ENCODE assay signal across 9 cellular contexts in the genomic region with DNA sequence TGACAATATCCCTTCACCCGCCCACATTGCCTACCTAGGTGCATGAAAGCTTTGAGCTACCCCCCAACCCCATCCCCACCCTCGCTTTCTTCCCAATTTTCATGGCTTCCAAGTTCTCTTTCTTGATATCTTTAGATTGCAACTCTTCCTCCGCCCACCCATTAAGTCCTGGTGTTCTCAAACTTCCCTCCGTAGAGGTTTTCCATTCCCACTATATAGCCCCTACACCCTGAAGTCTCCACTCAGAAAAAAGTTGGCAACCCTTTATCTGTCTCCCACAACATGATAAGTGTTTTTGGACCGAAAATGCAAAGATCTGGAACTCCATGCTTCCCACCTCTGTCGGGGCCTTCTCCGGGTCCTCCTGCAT. TPM values are rescaled to one million over a fixed set of nuclear protein-coding genes. Genes with fewer than 3 reads are reported as not detected.
A peak's percentile ranks its signal among the peaks of the same experiment; 100 is the strongest.
DNase-seq lines count a peak whose midpoint lies in the region; ATAC-seq, FAIRE-seq and TF ChIP-seq lines count a peak whose summit lies in the region.
"Had no signal": no experiment of that assay in that cellular context is flagged by ENCODE, and none has a peak within 500 bp of the region (broad histone marks: within the 10 kb centered on the region; RNA-seq: fewer than 3 reads in every experiment).

No MANE protein-coding gene starts in this region.

- peaks cover 7% of the 10 kb centered on the region for H3K79me2 ChIP-seq in HepG2 (ENCODE audit: insufficient read depth, low read length)

- no peaks in the 10 kb centered on the region for H3K36me3 ChIP-seq in HepG2 (replicated peaks in 1 of 2; ENCODE audit: control insufficient read depth in 1 of 2, insufficient read depth in 2 of 2, low read length in 2 of 2)
- no peaks in the 10 kb centered on the region for H3K36me3 ChIP-seq in thymus (ENCODE audit: control insufficient read depth, insufficient read depth)

- peak overlapping the region; percentile 73 for H3K27ac Mint-ChIP-seq in activated CD8-positive, alpha-beta memory T cell treated with anti-CD3 and anti-CD28 coated beads, Interleukin-2, amount 10 ng/mL, durations not matched to agents 7 days and 5 days

- POLR2A ChIA-PET in HepG2 (lab: Yijun Ruan, JAX), result interaction anchor here (0.6 to 4.9 kb wide), 9 partner anchors 9 to 99 kb away, joined by 3 to 52 read pairs (median 4); partner anchors contain the start of genes C22orf15 and CHCHD10

- H3K9ac ChIP-seq in HepG2 (ENCODE audit: insufficient read depth, low read depth, low read length), result peak overlapping the region; percentile 69

- peaks cover 4% of the 10 kb centered on the region for H3K36me3 Mint-ChIP-seq in activated CD8-positive, alpha-beta memory T cell treated with anti-CD3 and anti-CD28 coated beads, Interleukin-2, amount 10 ng/mL, durations not matched to agents 7 days and 5 days

- FAIRE-seq in HepG2 (lab: Jason Lieb, UNC), result no peak

- H4K20me1 ChIP-seq in HepG2 (ENCODE audit: insufficient read depth, low read length), result no peaks in the 10 kb centered on the region

- TF ChIP-seq RAD21 in HepG2 (CRISPR knock-in tag; IDR thresholded peaks at IDR 0.05), result no peak

- peak overlapping the region; percentile 90 for H3K4me3 ChIP-seq in astrocyte of the cerebellum (ENCODE audit: low read depth, low read length)
- peak overlapping the region; percentile 78 to 92 (median 89) for H3K4me3 ChIP-seq in HepG2 (replicated peaks in 1 of 3; ENCODE audit: insufficient read depth in 1 of 3, low read depth in 2 of 3, low read length in 3 of 3)
- H3K4me3 ChIP-seq in thymus (ENCODE audit: low read length), result peak overlapping the region; percentile 84

- CTCF ChIA-PET in activated CD8-positive, alpha-beta memory T cell treated with anti-CD3 and anti-CD28 coated beads, Interleukin-2, amount 10 ng/mL, durations not matched to agents 7 days and 5 days (lab: Charles Lee), result interaction anchor here (0.8 to 2.0 kb wide), 4 partner anchors 10 to 36 kb away, joined by 3 to 7 read pairs (median 6); no protein-coding TSS in a partner anchor
- CTCF ChIA-PET in HepG2 (lab: Yijun Ruan, JAX; ENCODE audit: low intra/inter-chr PET ratio, low total read pairs), result no interaction called here

- peaks cover 21% of the 10 kb centered on the region for H3K4me1 Mint-ChIP-seq in activated CD8-positive, alpha-beta memory T cell treated with anti-CD3 and anti-CD28 coated beads, Interleukin-2, amount 10 ng/mL, durations not matched to agents 7 days and 5 days

- in situ Hi-C loops in astrocyte of the cerebellum (cut with HindIII; ENCODE audit: low sequenced_read_pairs), result no loop called here
- in situ Hi-C loops in HepG2 (cut with HindIII; ENCODE audit: extremely low pct_ligation_motif_present, low pct_unique_long_range_greater_than_20kb), result no loop called here

- TF ChIP-seq POLR2A in HepG2 (IDR thresholded peaks at IDR 0.05; ENCODE audit: insufficient read depth in 1 of 2, low read depth in 2 of 2, low read length in 2 of 2), result no peak

- no TSS peak for BruUV-seq in HepG2 (replicated peaks; lab: Mats Ljungman, UMichigan)

- TF ChIP-seq CTCF in astrocyte of the cerebellum (IDR thresholded peaks at IDR 0.05; ENCODE audit: low read depth, low read length, missing control alignments) (no peak), HepG2 (CRISPR knock-in tag; IDR thresholded peaks at IDR 0.05) (no peak)

- H3K9me3 ChIP-seq in HepG2 (ENCODE audit: low read length) (no peaks in the 10 kb centered on the region), thymus (ENCODE audit: control insufficient read depth) (no peaks in the 10 kb centered on the region)

- no peak overlapping the region for H2AFZ ChIP-seq in HepG2 (ENCODE audit: low read length)

- 25% methylated on average over 7 of the region's 7 CpGs for WGBS in HepG2 (ENCODE audit: low lambda C conversion rate)
- WGBS in thymus, result 31% methylated on average over 7 of the region's 7 CpGs

- H3K27me3 ChIP-seq in HepG2 (ENCODE audit: control insufficient read depth in 1 of 2, insufficient read depth in 2 of 2, low read length in 2 of 2) (no peaks in the 10 kb centered on the region), thymus (ENCODE audit: control insufficient read depth, insufficient read depth) (no peaks in the 10 kb centered on the region)

- no peak for ATAC-seq in activated CD8-positive, alpha-beta memory T cell treated with anti-CD3 and anti-CD28 coated beads, Interleukin-2, amount 10 ng/mL, durations not matched to agents 7 days and 5 days
- ATAC-seq in HepG2, result no peak
- ATAC-seq in GM18498 (IDR thresholded peaks at IDR 0.05; ENCODE audit: unreplicated experiment), result no peak
- ATAC-seq in HG02759 (IDR thresholded peaks at IDR 0.05; ENCODE audit: unreplicated experiment), result no peak

- H3K4me3 Mint-ChIP-seq in activated CD8-positive, alpha-beta memory T cell treated with anti-CD3 and anti-CD28 coated beads, Interleukin-2, amount 10 ng/mL, durations not matched to agents 7 days and 5 days, result peak overlapping the region; percentile 77

- peak overlapping the region; percentile 92 for H3K4me2 ChIP-seq in HepG2 (ENCODE audit: low read depth, low read length)

- H3K9me3 Mint-ChIP-seq in activated CD8-positive, alpha-beta memory T cell treated with anti-CD3 and anti-CD28 coated beads, Interleukin-2, amount 10 ng/mL, durations not matched to agents 7 days and 5 days (ENCODE audit: low read depth), result no peaks in the 10 kb centered on the region

- no peak for TF ChIP-seq EP300 in HepG2 (IDR thresholded peaks at IDR 0.05; ENCODE audit: low read depth in 2 of 2, low read length in 2 of 2)
- TF ChIP-seq EP300 in HepG2 (CRISPR knock-in tag; IDR thresholded peaks at IDR 0.05; ENCODE audit: borderline replicate concordance), result no peak

- peak overlapping the region; percentile 45 for H3K27ac ChIP-seq in HepG2 (ENCODE audit: extremely low read length, insufficient read depth, low read length)
- H3K27ac ChIP-seq in thymus (ENCODE audit: low read depth), result peak overlapping the region; percentile 68

- no peaks in the 10 kb centered on the region for H3K27me3 Mint-ChIP-seq in activated CD8-positive, alpha-beta memory T cell treated with anti-CD3 and anti-CD28 coated beads, Interleukin-2, amount 10 ng/mL, durations not matched to agents 7 days and 5 days

- peaks cover 23% of the 10 kb centered on the region for H3K4me1 ChIP-seq in HepG2 (ENCODE audit: insufficient read depth, low read length)
- peaks cover 9% of the 10 kb centered on the region for H3K4me1 ChIP-seq in thymus (ENCODE audit: control insufficient read depth, insufficient read depth, low read length)

- intact Hi-C loops in HepG2 (cut with micrococcal nuclease; ENCODE audit: unreplicated experiment), result no loop called here

- no peak for DNase-seq in activated CD8-positive, alpha-beta memory T cell treated with anti-CD3 and anti-CD28 coated beads, Interleukin-2, amount 10 ng/mL, durations not matched to agents 7 days and 5 days
- DNase-seq in activated CD8-positive, alpha-beta memory T cell treated with anti-CD3 and anti-CD28 coated beads for 24 hours, result no peak
- DNase-seq in astrocyte of the cerebellum (ENCODE audit: low read depth) (no peak), HepG2 (ENCODE audit: low spot score) (no peak)
- DNase-seq in stimulated activated CD4-positive, alpha-beta T cell treated with anti-CD3 and anti-CD28 coated beads, Interleukin-12 subunit alpha, Interleukin-12 subunit beta, amount 100 ng/mL, for 4 hours, result no peak

RNA-seq across cellular contexts. Expression of gene ZNF70, which starts 0.6 kb away (rescaled TPM):
- 1 to 10 TPM; 2.9 to 3.0 TPM for total RNA-seq in activated CD8-positive, alpha-beta memory T cell treated with anti-CD3 and anti-CD28 coated beads, Interleukin-2, amount 10 ng/mL, durations not matched to agents 7 days and 5 days
- total RNA-seq in HepG2 (2016; rRNA removed; fragmentation: Illumina TruSeq; extraction: Trizol), result 3.6 and 4.0 TPM in 2 replicates
- 0.40 and 0.53 TPM in 2 replicates for total RNA-seq in HepG2 (2016; cell fraction: cytosol; rRNA removed; fragmentation: Illumina TruSeq; extraction: Trizol; ENCODE audit: low read depth)
- 2.7 and 3.3 TPM in 2 replicates for total RNA-seq in HepG2 (2016; cell fraction: insoluble cytoplasmic fraction; rRNA removed; fragmentation: Illumina TruSeq; extraction: Trizol)
- total RNA-seq in HepG2 (2016; cell fraction: membrane; rRNA removed; fragmentation: Illumina TruSeq; extraction: Trizol), result 2.4 TPM in 2 replicates
- total RNA-seq in HepG2 (2016; cell fraction: nucleus; rRNA removed; fragmentation: Illumina TruSeq; extraction: Trizol), result 3.0 and 3.9 TPM in 2 replicates
- 0.62 and 0.93 TPM in 2 replicates for polyA plus RNA-seq in HepG2 (2011; rRNA removed)
- 0.58 and 0.73 TPM in 2 replicates for polyA plus RNA-seq in HepG2 (2011; cell fraction: cytosol; rRNA removed)
- polyA plus RNA-seq in HepG2 (2011; cell fraction: nucleus; rRNA removed), result 2.6 and 3.3 TPM in 2 replicates
- 0.81 and 1.0 TPM in 2 replicates for polyA plus RNA-seq in HepG2 (2012)
- 0.19 and 0.21 TPM in 2 replicates for polyA plus RNA-seq in HepG2 (2016; cell fraction: cytosol; fragmentation: Illumina TruSeq; extraction: Trizol; ENCODE audit: low read depth)
- 1.6 and 2.2 TPM in 2 replicates for polyA plus RNA-seq in HepG2 (2016; cell fraction: insoluble cytoplasmic fraction; fragmentation: Illumina TruSeq; extraction: Trizol; ENCODE audit: low read depth)
- 0.94 and 1.00 TPM in 2 replicates for polyA plus RNA-seq in HepG2 (2016; cell fraction: membrane; fragmentation: Illumina TruSeq; extraction: Trizol; ENCODE audit: low read depth)
- polyA plus RNA-seq in HepG2 (2016; cell fraction: nucleus; fragmentation: Illumina TruSeq; extraction: Trizol; ENCODE audit: insufficient read depth, low read depth), result 4.3 and 4.7 TPM in 2 replicates
- 1.8 and 4.3 TPM in 2 replicates for polyA minus RNA-seq in HepG2 (2011; rRNA and poly(A)+ RNA removed; ENCODE audit: low replicate concordance)
- polyA minus RNA-seq in HepG2 (2011; cell fraction: cytosol; rRNA and poly(A)+ RNA removed), result 2.0 TPM in 2 replicates
- polyA minus RNA-seq in HepG2 (2011; cell fraction: nucleus; rRNA and poly(A)+ RNA removed), result 3.4 and 3.6 TPM in 2 replicates
- 1.7 TPM for polyA plus RNA-seq in thymus

RNA-seq across cellular contexts. Expression of gene VPREB3, which starts 3.9 kb away (rescaled TPM):
- under 1 TPM in 1 of 2 experiments, not detected in 1; 0.70 TPM for total RNA-seq in activated CD8-positive, alpha-beta memory T cell treated with anti-CD3 and anti-CD28 coated beads, Interleukin-2, amount 10 ng/mL, durations not matched to agents 7 days and 5 days
- total RNA-seq in HepG2 (2016; rRNA removed; fragmentation: Illumina TruSeq; extraction: Trizol), result not detected in 2 replicates
- total RNA-seq in HepG2 (2016; cell fraction: cytosol; rRNA removed; fragmentation: Illumina TruSeq; extraction: Trizol; ENCODE audit: low read depth), result not detected in 2 replicates
- total RNA-seq in HepG2 (2016; cell fraction: insoluble cytoplasmic fraction; rRNA removed; fragmentation: Illumina TruSeq; extraction: Trizol), result not detected in 2 replicates
- not detected in 2 replicates for total RNA-seq in HepG2 (2016; cell fraction: membrane; rRNA removed; fragmentation: Illumina TruSeq; extraction: Trizol)
- total RNA-seq in HepG2 (2016; cell fraction: nucleus; rRNA removed; fragmentation: Illumina TruSeq; extraction: Trizol), result not detected in 2 replicates
- polyA plus RNA-seq in HepG2 (2011; rRNA removed) (0.22 and 0.35 TPM in 2 replicates), thymus (11.4 TPM)
- polyA plus RNA-seq in HepG2 (2011; cell fraction: cytosol; rRNA removed), result 0.14 TPM in 1 of 2 replicates, not detected in the other
- polyA plus RNA-seq in HepG2 (2011; cell fraction: nucleus; rRNA removed), result 0.57 TPM in 1 of 2 replicates, not detected in the other
- 0.30 and 0.76 TPM in 2 replicates for polyA plus RNA-seq in HepG2 (2012)
- polyA plus RNA-seq in HepG2 (2016; cell fraction: cytosol; fragmentation: Illumina TruSeq; extraction: Trizol; ENCODE audit: low read depth), result not detected in 2 replicates
- polyA plus RNA-seq in HepG2 (2016; cell fraction: insoluble cytoplasmic fraction; fragmentation: Illumina TruSeq; extraction: Trizol; ENCODE audit: low read depth), result not detected in 2 replicates
- polyA plus RNA-seq in HepG2 (2016; cell fraction: membrane; fragmentation: Illumina TruSeq; extraction: Trizol; ENCODE audit: low read depth), result not detected in 2 replicates
- polyA plus RNA-seq in HepG2 (2016; cell fraction: nucleus; fragmentation: Illumina TruSeq; extraction: Trizol; ENCODE audit: insufficient read depth, low read depth), result not detected in 2 replicates
- polyA minus RNA-seq in HepG2 (2011; rRNA and poly(A)+ RNA removed; ENCODE audit: low replicate concordance), result 2.1 TPM in 2 replicates
- not detected in 2 replicates for polyA minus RNA-seq in HepG2 (2011; cell fraction: cytosol; rRNA and poly(A)+ RNA removed)
- not detected in 2 replicates for polyA minus RNA-seq in HepG2 (2011; cell fraction: nucleus; rRNA and poly(A)+ RNA removed)

RNA-seq across cellular contexts. Expression of gene C22orf15, which starts 12.4 kb away (rescaled TPM):
- 1 to 10 TPM in 1 of 2 experiments, under 1 TPM in 1; 0.77 to 2.8 TPM for total RNA-seq in activated CD8-positive, alpha-beta memory T cell treated with anti-CD3 and anti-CD28 coated beads, Interleukin-2, amount 10 ng/mL, durations not matched to agents 7 days and 5 days
- total RNA-seq in HepG2 (2016; rRNA removed; fragmentation: Illumina TruSeq; extraction: Trizol), result not detected in 2 replicates
- total RNA-seq in HepG2 (2016; cell fraction: cytosol; rRNA removed; fragmentation: Illumina TruSeq; extraction: Trizol; ENCODE audit: low read depth), result not detected in 2 replicates
- total RNA-seq in HepG2 (2016; cell fraction: insoluble cytoplasmic fraction; rRNA removed; fragmentation: Illumina TruSeq; extraction: Trizol), result not detected in 2 replicates
- total RNA-seq in HepG2 (2016; cell fraction: membrane; rRNA removed; fragmentation: Illumina TruSeq; extraction: Trizol), result not detected in 2 replicates
- not detected in 2 replicates for total RNA-seq in HepG2 (2016; cell fraction: nucleus; rRNA removed; fragmentation: Illumina TruSeq; extraction: Trizol)
- polyA plus RNA-seq in HepG2 (2011; rRNA removed) (0.07 TPM in 1 of 2 replicates, not detected in the other), thymus (1.3 TPM)
- not detected in 2 replicates for polyA plus RNA-seq in HepG2 (2011; cell fraction: cytosol; rRNA removed)
- polyA plus RNA-seq in HepG2 (2011; cell fraction: nucleus; rRNA removed), result not detected in 2 replicates
- polyA plus RNA-seq in HepG2 (2012), result 0.12 and 0.28 TPM in 2 replicates
- polyA plus RNA-seq in HepG2 (2016; cell fraction: cytosol; fragmentation: Illumina TruSeq; extraction: Trizol; ENCODE audit: low read depth), result not detected in 2 replicates
- polyA plus RNA-seq in HepG2 (2016; cell fraction: insoluble cytoplasmic fraction; fragmentation: Illumina TruSeq; extraction: Trizol; ENCODE audit: low read depth), result not detected in 2 replicates
- not detected in 2 replicates for polyA plus RNA-seq in HepG2 (2016; cell fraction: membrane; fragmentation: Illumina TruSeq; extraction: Trizol; ENCODE audit: low read depth)
- not detected in 2 replicates for polyA plus RNA-seq in HepG2 (2016; cell fraction: nucleus; fragmentation: Illumina TruSeq; extraction: Trizol; ENCODE audit: insufficient read depth, low read depth)
- 0.07 and 0.22 TPM in 2 replicates for polyA minus RNA-seq in HepG2 (2011; rRNA and poly(A)+ RNA removed; ENCODE audit: low replicate concordance)
- polyA minus RNA-seq in HepG2 (2011; cell fraction: cytosol; rRNA and poly(A)+ RNA removed), result not detected in 2 replicates
- not detected in 2 replicates for polyA minus RNA-seq in HepG2 (2011; cell fraction: nucleus; rRNA and poly(A)+ RNA removed)
- total RNA-seq: left cardiac atrium had no signal

RNA-seq across cellular contexts. Expression of gene CHCHD10, which starts 17.4 kb away (rescaled TPM):
- total RNA-seq in activated CD8-positive, alpha-beta memory T cell treated with anti-CD3 and anti-CD28 coated beads, Interleukin-2, amount 10 ng/mL, durations not matched to agents 7 days and 5 days, result 100 to 1,000 TPM; 155 to 159 TPM
- 59.1 and 62.8 TPM in 2 replicates for total RNA-seq in HepG2 (2016; rRNA removed; fragmentation: Illumina TruSeq; extraction: Trizol)
- total RNA-seq in HepG2 (2016; cell fraction: cytosol; rRNA removed; fragmentation: Illumina TruSeq; extraction: Trizol; ENCODE audit: low read depth), result 34.5 and 34.6 TPM in 2 replicates
- 56.2 and 62.6 TPM in 2 replicates for total RNA-seq in HepG2 (2016; cell fraction: insoluble cytoplasmic fraction; rRNA removed; fragmentation: Illumina TruSeq; extraction: Trizol)
- 61.2 and 64.2 TPM in 2 replicates for total RNA-seq in HepG2 (2016; cell fraction: membrane; rRNA removed; fragmentation: Illumina TruSeq; extraction: Trizol)
- 31.4 and 47.6 TPM in 2 replicates for total RNA-seq in HepG2 (2016; cell fraction: nucleus; rRNA removed; fragmentation: Illumina TruSeq; extraction: Trizol)
- 37.0 and 60.2 TPM in 2 replicates for polyA plus RNA-seq in HepG2 (2011; rRNA removed)
- polyA plus RNA-seq in HepG2 (2011; cell fraction: cytosol; rRNA removed), result 42.3 and 49.1 TPM in 2 replicates
- polyA plus RNA-seq in HepG2 (2011; cell fraction: nucleus; rRNA removed), result 45.9 and 96.4 TPM in 2 replicates
- polyA plus RNA-seq in HepG2 (2012), result 103 and 194 TPM in 2 replicates
- polyA plus RNA-seq in HepG2 (2016; cell fraction: cytosol; fragmentation: Illumina TruSeq; extraction: Trizol; ENCODE audit: low read depth), result 73.1 and 74.3 TPM in 2 replicates
- polyA plus RNA-seq in HepG2 (2016; cell fraction: insoluble cytoplasmic fraction; fragmentation: Illumina TruSeq; extraction: Trizol; ENCODE audit: low read depth), result 91.0 and 122 TPM in 2 replicates
- 101 and 107 TPM in 2 replicates for polyA plus RNA-seq in HepG2 (2016; cell fraction: membrane; fragmentation: Illumina TruSeq; extraction: Trizol; ENCODE audit: low read depth)
- 107 and 123 TPM in 2 replicates for polyA plus RNA-seq in HepG2 (2016; cell fraction: nucleus; fragmentation: Illumina TruSeq; extraction: Trizol; ENCODE audit: insufficient read depth, low read depth)
- polyA minus RNA-seq in HepG2 (2011; rRNA and poly(A)+ RNA removed; ENCODE audit: low replicate concordance), result 99.0 and 111 TPM in 2 replicates
- 44.8 and 90.8 TPM in 2 replicates for polyA minus RNA-seq in HepG2 (2011; cell fraction: cytosol; rRNA and poly(A)+ RNA removed)
- polyA minus RNA-seq in HepG2 (2011; cell fraction: nucleus; rRNA and poly(A)+ RNA removed), result 4.2 and 14.9 TPM in 2 replicates
- 64.0 TPM for polyA plus RNA-seq in thymus

RNA-seq across cellular contexts. Expression of gene MMP11, which starts 22.3 kb away (rescaled TPM):
- total RNA-seq in activated CD8-positive, alpha-beta memory T cell treated with anti-CD3 and anti-CD28 coated beads, Interleukin-2, amount 10 ng/mL, durations not matched to agents 7 days and 5 days, result 1 to 10 TPM in 1 of 2 experiments, under 1 TPM in 1; 0.91 to 1.0 TPM
- total RNA-seq in HepG2 (2016; rRNA removed; fragmentation: Illumina TruSeq; extraction: Trizol), result 2.7 and 8.9 TPM in 2 replicates
- total RNA-seq in HepG2 (2016; cell fraction: cytosol; rRNA removed; fragmentation: Illumina TruSeq; extraction: Trizol; ENCODE audit: low read depth), result 1.8 and 2.5 TPM in 2 replicates
- 2.3 and 8.4 TPM in 2 replicates for total RNA-seq in HepG2 (2016; cell fraction: insoluble cytoplasmic fraction; rRNA removed; fragmentation: Illumina TruSeq; extraction: Trizol)
- total RNA-seq in HepG2 (2016; cell fraction: membrane; rRNA removed; fragmentation: Illumina TruSeq; extraction: Trizol), result 2.3 and 2.5 TPM in 2 replicates
- total RNA-seq in HepG2 (2016; cell fraction: nucleus; rRNA removed; fragmentation: Illumina TruSeq; extraction: Trizol), result 8.4 and 12.1 TPM in 2 replicates
- polyA plus RNA-seq in HepG2 (2011; rRNA removed) (28.6 and 88.6 TPM in 2 replicates), thymus (3.8 TPM)
- 28.4 and 53.0 TPM in 2 replicates for polyA plus RNA-seq in HepG2 (2011; cell fraction: cytosol; rRNA removed)
- 63.0 and 95.6 TPM in 2 replicates for polyA plus RNA-seq in HepG2 (2011; cell fraction: nucleus; rRNA removed)
- polyA plus RNA-seq in HepG2 (2012), result 39.9 and 70.8 TPM in 2 replicates
- polyA plus RNA-seq in HepG2 (2016; cell fraction: cytosol; fragmentation: Illumina TruSeq; extraction: Trizol; ENCODE audit: low read depth), result 0.88 and 0.92 TPM in 2 replicates
- 3.0 and 3.5 TPM in 2 replicates for polyA plus RNA-seq in HepG2 (2016; cell fraction: insoluble cytoplasmic fraction; fragmentation: Illumina TruSeq; extraction: Trizol; ENCODE audit: low read depth)
- polyA plus RNA-seq in HepG2 (2016; cell fraction: membrane; fragmentation: Illumina TruSeq; extraction: Trizol; ENCODE audit: low read depth), result 1.7 TPM in 2 replicates
- polyA plus RNA-seq in HepG2 (2016; cell fraction: nucleus; fragmentation: Illumina TruSeq; extraction: Trizol; ENCODE audit: insufficient read depth, low read depth), result 13.9 and 17.6 TPM in 2 replicates
- 28.7 TPM in 1 of 2 replicates, not detected in the other for polyA minus RNA-seq in HepG2 (2011; rRNA and poly(A)+ RNA removed; ENCODE audit: low replicate concordance)
- 5.1 and 17.3 TPM in 2 replicates for polyA minus RNA-seq in HepG2 (2011; cell fraction: cytosol; rRNA and poly(A)+ RNA removed)
- polyA minus RNA-seq in HepG2 (2011; cell fraction: nucleus; rRNA and poly(A)+ RNA removed), result 9.9 and 21.9 TPM in 2 replicates
